In genomic region chr5:149657324-149657723, GRCh38 we compare ENCODE assay signal across 21 cellular contexts.
DNase-seq lines count a peak whose midpoint lies in the region; ATAC-seq, FAIRE-seq and TF ChIP-seq lines count a peak whose summit lies in the region.
"Had no signal": no experiment of that assay in that cellular context is flagged by ENCODE, and none has a peak within 500 bp of the region (broad histone marks: within the 10 kb centered on the region; RNA-seq: fewer than 3 reads in every experiment).

No MANE protein-coding gene starts in this region.

- H3K36me3 ChIP-seq in heart left ventricle = no peaks in the 10 kb centered on the region
- H3K36me3 ChIP-seq in GM23338 (ENCODE audit: insufficient read depth) = no peaks in the 10 kb centered on the region
- H3K36me3 ChIP-seq in small intestine (ENCODE audit: control insufficient read depth in 2 of 2, insufficient read depth in 2 of 2, low read length in 2 of 2) = no peaks in the 10 kb centered on the region
- H3K36me3 ChIP-seq in GM23248 (ENCODE audit: low read depth) = no peaks in the 10 kb centered on the region
- no peaks in the 10 kb centered on the region for H3K36me3 ChIP-seq in left lung
- H3K36me3 ChIP-seq: BLaER1, HAP-1 had no signal

- H3K27me3 Mint-ChIP-seq in GM23338 (ENCODE audit: insufficient read depth, low read depth, poor library complexity) (peaks cover 7% of the 10 kb centered on the region), endothelial cell (ENCODE audit: unreplicated experiment) (peaks cover 2% of the 10 kb centered on the region)

- H3K4me2 ChIP-seq in GM23338 (no peak overlapping the region), GM23248 (ENCODE audit: unreplicated experiment) (no peak overlapping the region)
- H3K4me2 ChIP-seq: BLaER1 had no signal

- intact Hi-C loops in heart left ventricle (cut with DNase I) (loop anchor here in 8 of 10 donors (5.0 kb wide), 3 partner anchors 75 to 170 kb away; partner anchors contain the start of gene PPARGC1B (in 7 of the 8)), left ventricle myocardium superior (cut with micrococcal nuclease) (loop anchor here (10.0 kb wide), 1 partner anchor 167 kb away; no protein-coding TSS in a partner anchor), left lung (cut with DNase I) (no loop called here)

- H3K27me3 ChIP-seq in heart left ventricle (no peaks in the 10 kb centered on the region), GM23338 (ENCODE audit: insufficient read depth) (no peaks in the 10 kb centered on the region), small intestine (ENCODE audit: control insufficient read depth in 2 of 2, insufficient read depth in 2 of 2, low read length in 2 of 2) (no peaks in the 10 kb centered on the region), GM23248 (replicated peaks; ENCODE audit: insufficient read depth) (peaks cover 14% of the 10 kb centered on the region; the same call in 1 of the 2 replicates), left lung (no peaks in the 10 kb centered on the region)
- H3K27me3 ChIP-seq: BLaER1 had no signal

- H3K4me1 Mint-ChIP-seq in GM23338 (peaks cover 3% of the 10 kb centered on the region; the same call in 2 of the 3 replicates), endothelial cell (ENCODE audit: unreplicated experiment) (peaks cover 32% of the 10 kb centered on the region)
- H3K4me1 Mint-ChIP-seq: B cell; CD4-positive, CD25-positive, alpha-beta regulatory T cell had no signal

- no peak overlapping the region for H3K27ac Mint-ChIP-seq in GM23338
- peak overlapping the region; percentile 55 for H3K27ac Mint-ChIP-seq in endothelial cell (ENCODE audit: unreplicated experiment)
- H3K27ac Mint-ChIP-seq: B cell; CD4-positive, CD25-positive, alpha-beta regulatory T cell; CD8-positive, alpha-beta T cell; HFFc6 had no signal

- FAIRE-seq in small intestine (lab: Jason Lieb, UNC) = no peak
- FAIRE-seq: A204.1, G401.6, GM12892 had no signal

- no peaks in the 10 kb centered on the region for H3K79me2 ChIP-seq in GM23338 (replicated peaks; ENCODE audit: insufficient read depth)
- no peaks in the 10 kb centered on the region for H3K79me2 ChIP-seq in GM23248 (ENCODE audit: insufficient read depth)

- no peak overlapping the region for H3K4me3 Mint-ChIP-seq in GM23338
- no peak overlapping the region for H3K4me3 Mint-ChIP-seq in endothelial cell (ENCODE audit: unreplicated experiment)
- H3K4me3 Mint-ChIP-seq: B cell; CD4-positive, CD25-positive, alpha-beta regulatory T cell; CD8-positive, alpha-beta T cell; HFFc6 had no signal

- H3K9me3 Mint-ChIP-seq in GM23338 (no peaks in the 10 kb centered on the region), endothelial cell (ENCODE audit: unreplicated experiment) (no peaks in the 10 kb centered on the region)

- peaks cover 0 to 32% (median 6%) of the 10 kb centered on the region in 12 donors for H3K4me1 ChIP-seq in heart left ventricle
- H3K4me1 ChIP-seq in GM23338 (ENCODE audit: insufficient read depth) = no peaks in the 10 kb centered on the region
- peaks cover 0 to 7% of the 10 kb centered on the region in 2 donors for H3K4me1 ChIP-seq in small intestine (ENCODE audit: control insufficient read depth in 2 of 2, insufficient read depth in 1 of 2, low read depth in 1 of 2, low read length in 1 of 2)
- H3K4me1 ChIP-seq in GM23248 (ENCODE audit: insufficient read depth) = no peaks in the 10 kb centered on the region
- no peaks in the 10 kb centered on the region for H3K4me1 ChIP-seq in left lung
- H3K4me1 ChIP-seq: BLaER1, Caco-2, HAP-1 had no signal

- H4K20me1 ChIP-seq in GM23338 (replicated peaks; ENCODE audit: insufficient read depth) (no peaks in the 10 kb centered on the region), GM23248 (ENCODE audit: insufficient read depth) (no peaks in the 10 kb centered on the region)
- H4K20me1 ChIP-seq: BLaER1 had no signal

- TF ChIP-seq CTCF in heart left ventricle (IDR thresholded peaks at IDR 0.05) = no peak
- TF ChIP-seq CTCF in GM23338 (conservative IDR thresholded peaks at IDR 0.05; ENCODE audit: low read depth in 2 of 2) = no peak
- TF ChIP-seq CTCF in endothelial cell (IDR thresholded peaks at IDR 0.05; ENCODE audit: unreplicated experiment) = no peak
- TF ChIP-seq CTCF in left lung (IDR thresholded peaks at IDR 0.05) = no peak

- TF ChIP-seq POLR2A in heart left ventricle (IDR thresholded peaks at IDR 0.05) = no peak

- H3K36me3 Mint-ChIP-seq in GM23338 (ENCODE audit: low read depth) (no peaks in the 10 kb centered on the region), endothelial cell (ENCODE audit: low read depth, unreplicated experiment) (peaks cover 9% of the 10 kb centered on the region)
- H3K36me3 Mint-ChIP-seq: CD4-positive, CD25-positive, alpha-beta regulatory T cell; CD8-positive, alpha-beta T cell had no signal

- H3K9ac ChIP-seq in GM23248 = no peak overlapping the region
- H3K9ac ChIP-seq: BLaER1 had no signal

- 0 out of 2 replicates have a peak overlapping the region, but pooled peaks have one; percentile 32 for H2AFZ ChIP-seq in GM23338
- H2AFZ ChIP-seq in GM23248 = no peak overlapping the region

- H3K4me3 ChIP-seq in heart left ventricle (no peak overlapping the region), GM23338 (no peak overlapping the region), small intestine (ENCODE audit: low read depth in 1 of 2, low read length in 2 of 2) (no peak overlapping the region), GM23248 (no peak overlapping the region), left lung (no peak overlapping the region)
- H3K4me3 ChIP-seq: BLaER1, HAP-1 had no signal

- ATAC-seq in heart left ventricle = no peak
- ATAC-seq in left ventricle myocardium superior = no peak
- no peak for ATAC-seq in GM23338
- ATAC-seq in left lung = no peak
- ATAC-seq in HG02588 (IDR thresholded peaks at IDR 0.05; ENCODE audit: unreplicated experiment) = no peak
- ATAC-seq: CD8-positive, alpha-beta T cell had no signal

- peaks cover 0 to 6% (median 0%) of the 10 kb centered on the region in 12 donors for H3K9me3 ChIP-seq in heart left ventricle
- no peaks in the 10 kb centered on the region for H3K9me3 ChIP-seq in small intestine (ENCODE audit: control insufficient read depth, low read depth)
- no peaks in the 10 kb centered on the region for H3K9me3 ChIP-seq in GM23248 (ENCODE audit: low read depth)
- H3K9me3 ChIP-seq in left lung = peaks cover 0 to 8% of the 10 kb centered on the region in 2 donors
- H3K9me3 ChIP-seq: BLaER1 had no signal

- WGBS in heart left ventricle, 4 donors = 76 to 82% (median 79%) methylated on average over 2 of the region's 2 CpGs
- 59 to 70% (median 62%) methylated on average over 2 of the region's 2 CpGs for WGBS in small intestine, 3 donors
- 82 to 90% methylated on average over 2 of the region's 2 CpGs for WGBS in GM23248 (ENCODE audit: low coverage in 1 of 2, low lambda C conversion rate in 2 of 2, missing lambda C conversion rate in 2 of 2), 2 experiments

- H3K27ac ChIP-seq in heart left ventricle (peak overlapping the region in 10 of 12 donors; percentile 5 to 91 (median 80)), GM23338 (ENCODE audit: low read depth) (no peak overlapping the region), small intestine (ENCODE audit: low read depth in 1 of 2, low read length in 1 of 2) (no peak overlapping the region), GM23248 (no peak overlapping the region), left lung (no peak overlapping the region)
- H3K27ac ChIP-seq: 22Rv1, BLaER1, C4-2B had no signal

- H3K9me2 ChIP-seq in GM23338 (ENCODE audit: insufficient read depth) = peaks cover 3% of the 10 kb centered on the region; the same call in 1 of the 2 replicates
- no peaks in the 10 kb centered on the region for H3K9me2 ChIP-seq in GM23248 (ENCODE audit: insufficient read depth)

- in situ Hi-C loops in GM23248 (cut with MboI) = no loop called here

- H3F3A ChIP-seq in GM23338 (replicated peaks; ENCODE audit: low read depth) (no peaks in the 10 kb centered on the region), GM23248 (ENCODE audit: insufficient read depth) (no peaks in the 10 kb centered on the region)

- DNase-seq in heart left ventricle (no peak), left ventricle myocardium superior (no peak), GM23338 (ENCODE audit: low spot score) (no peak), endothelial cell (ENCODE audit: low spot score) (no peak), small intestine (peak; percentile 52), GM23248 (no peak), left lung (no peak)
- DNase-seq: CD4-positive, CD25-positive, alpha-beta regulatory T cell; DMS153; HFFc6 had no signal

TF ChIP-seq in GM23338, 12 proteins besides CTCF, POLR2A, EP300 and RAD21:
- TF ChIP-seq ZNF331 (CRISPR knock-in tag; IDR thresholded peaks at IDR 0.05; ENCODE audit: low read depth) (no peak), STAT1 (IDR thresholded peaks at IDR 0.05; ENCODE audit: unreplicated experiment) (no peak)
- TF ChIP-seq, protein P1, sequence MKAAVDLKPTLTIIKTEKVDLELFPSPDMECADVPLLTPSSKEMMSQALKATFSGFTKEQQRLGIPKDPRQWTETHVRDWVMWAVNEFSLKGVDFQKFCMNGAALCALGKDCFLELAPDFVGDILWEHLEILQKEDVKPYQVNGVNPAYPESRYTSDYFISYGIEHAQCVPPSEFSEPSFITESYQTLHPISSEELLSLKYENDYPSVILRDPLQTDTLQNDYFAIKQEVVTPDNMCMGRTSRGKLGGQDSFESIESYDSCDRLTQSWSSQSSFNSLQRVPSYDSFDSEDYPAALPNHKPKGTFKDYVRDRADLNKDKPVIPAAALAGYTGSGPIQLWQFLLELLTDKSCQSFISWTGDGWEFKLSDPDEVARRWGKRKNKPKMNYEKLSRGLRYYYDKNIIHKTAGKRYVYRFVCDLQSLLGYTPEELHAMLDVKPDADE (IDR thresholded peaks at IDR 0.05) = no peak

Comparison
In these comparisons a context has a peak if more than half of its experiments do, and no peak if none do; other contexts are left out.
1. H3K27ac ChIP-seq: peak in heart left ventricle (10 of 12); none in GM23338 (single experiment), small intestine (0 of 2), GM23248 (single experiment) and left lung (0 of 2).
2. intact Hi-C loops: an anchor here in heart left ventricle (5.0 kb wide) and left ventricle myocardium superior (10.0 kb wide); none called in left lung.